ENCODE assay signal across 25 cellular contexts in genomic region chr22:22119003-22119402, GRCh38.
"Had no signal": no experiment of that assay in that cellular context is flagged by ENCODE, and none has a peak within 500 bp of the region (broad histone marks: within the 10 kb centered on the region; RNA-seq: fewer than 3 reads in every experiment).

No MANE protein-coding gene starts in this region.

- H3K27ac Mint-ChIP-seq: activated CD8-positive, alpha-beta memory T cell treated with anti-CD3 and anti-CD28 coated beads, Interleukin-2, amount 10 ng/mL, durations not matched to agents 7 days and 5 days; activated naive CD4-positive, alpha-beta T cell treated with anti-CD3 and anti-CD28 coated beads, Interleukin-2, amount 50 U/mL, for 72 hours; activated naive CD8-positive, alpha-beta T cell treated with anti-CD3 and anti-CD28 coated beads, Interleukin-2, amount 50 U/mL, for 24 hours; activated T-cell treated with anti-CD3 and anti-CD28 coated beads, Interleukin-2, amount 50 U/mL, for 24 hours; activated T-helper 1 cell treated with anti-CD3 and anti-CD28 coated beads, Interleukin-12 subunit alpha, Interleukin-12 subunit beta, Interleukin-2, Interleukin-4 antibody, amounts not matched to agents 30 ng/mL and 10 ng/mL and 1 ng/mL, durations not matched to agents 14 hours and 24 hours and 36 hours; brain; T-helper 1 cell treated with Interleukin-12 subunit alpha and Interleukin-12 subunit beta and Interleukin-4 antibody, amounts not matched to agents 30 μg/mL and 1 μg/mL, for 36 hours had no signal

- DNase-seq: activated CD4-positive, alpha-beta T cell treated with anti-CD3 and anti-CD28 coated beads for 48 hours; activated CD4-positive, alpha-beta T cell treated with anti-CD3 and anti-CD28 coated beads, Interleukin-2, amount 50 U/mL, for 4 hours; activated CD4-positive, CD25-positive, alpha-beta regulatory T cell treated with anti-CD3 and anti-CD28 coated beads, Interleukin-2, amount 50 U/mL, for 72 hours; activated CD8-positive, alpha-beta memory T cell treated with anti-CD3 and anti-CD28 coated beads, Interleukin-2, amount 10 ng/mL, durations not matched to agents 7 days and 5 days; activated effector memory CD4-positive, alpha-beta T cell treated with Interleukin-2 at 50 U/mL for 16 hours; activated naive CD4-positive, alpha-beta T cell; activated naive CD8-positive, alpha-beta T cell treated with anti-CD3 and anti-CD28 coated beads, Interleukin-2, amount 50 U/mL, for 24 hours; activated T-cell treated with anti-CD3 and anti-CD28 coated beads, Interleukin-2, amount 50 U/mL, for 24 hours; amygdala; Kasumi-1; NCI-H146; NCI-H187 treated with DMSO at 0.1 percent for 48 hours; NCI-H2107; NCI-H510A treated with DMSO at 0.1 percent for 48 hours; NCI-H69; NK-92 treated with Interleukin-12 subunit alpha and Interleukin-12 subunit beta, amount 100 ng/mL, for 24 hours; OCI-M1; SHP77 had no signal

- H3K36me3 ChIP-seq: SJSA1 had no signal

- H3K4me3 Mint-ChIP-seq: activated CD8-positive, alpha-beta memory T cell treated with anti-CD3 and anti-CD28 coated beads, Interleukin-2, amount 10 ng/mL, durations not matched to agents 7 days and 5 days; activated T-helper 1 cell treated with anti-CD3 and anti-CD28 coated beads, Interleukin-12 subunit alpha, Interleukin-12 subunit beta, Interleukin-2, Interleukin-4 antibody, amounts not matched to agents 30 ng/mL and 10 ng/mL and 1 ng/mL, durations not matched to agents 14 hours and 24 hours and 36 hours; brain; T-helper 1 cell treated with Interleukin-12 subunit alpha and Interleukin-12 subunit beta and Interleukin-4 antibody, amounts not matched to agents 30 μg/mL and 1 μg/mL, for 36 hours had no signal

- ATAC-seq: activated CD8-positive, alpha-beta memory T cell treated with anti-CD3 and anti-CD28 coated beads, Interleukin-2, amount 10 ng/mL, durations not matched to agents 7 days and 5 days; activated naive CD4-positive, alpha-beta T cell treated with anti-CD3 and anti-CD28 coated beads, Interleukin-2, amount 50 U/mL, for 72 hours; activated naive CD8-positive, alpha-beta T cell treated with anti-CD3 and anti-CD28 coated beads, Interleukin-2, amount 50 U/mL, for 24 hours; Panc1 had no signal

- H3K4me3 ChIP-seq: SJSA1 had no signal

- H3K9me3 ChIP-seq: SJSA1 had no signal

- H3K36me3 Mint-ChIP-seq: activated CD8-positive, alpha-beta memory T cell treated with anti-CD3 and anti-CD28 coated beads, Interleukin-2, amount 10 ng/mL, durations not matched to agents 7 days and 5 days; activated naive CD4-positive, alpha-beta T cell treated with anti-CD3 and anti-CD28 coated beads, Interleukin-2, amount 50 U/mL, for 72 hours; brain had no signal

- H3K4me1 Mint-ChIP-seq: activated naive CD8-positive, alpha-beta T cell treated with anti-CD3 and anti-CD28 coated beads, Interleukin-2, amount 50 U/mL, for 24 hours; brain had no signal

- H3K4me1 ChIP-seq: SJSA1 had no signal

- H3K27ac ChIP-seq: SJSA1 had no signal

- H3K9me3 Mint-ChIP-seq: activated naive CD4-positive, alpha-beta T cell treated with anti-CD3 and anti-CD28 coated beads, Interleukin-2, amount 50 U/mL, for 72 hours; activated naive CD8-positive, alpha-beta T cell treated with anti-CD3 and anti-CD28 coated beads, Interleukin-2, amount 50 U/mL, for 24 hours; activated T-cell treated with anti-CD3 and anti-CD28 coated beads, Interleukin-2, amount 50 U/mL, for 24 hours; activated T-helper 1 cell treated with anti-CD3 and anti-CD28 coated beads, Interleukin-12 subunit alpha, Interleukin-12 subunit beta, Interleukin-2, Interleukin-4 antibody, amounts not matched to agents 30 ng/mL and 10 ng/mL and 1 ng/mL, durations not matched to agents 14 hours and 24 hours and 36 hours; brain; T-helper 1 cell treated with Interleukin-12 subunit alpha and Interleukin-12 subunit beta and Interleukin-4 antibody, amounts not matched to agents 30 μg/mL and 1 μg/mL, for 36 hours had no signal

- FAIRE-seq: astrocyte had no signal
